Comparison of ENCODE assay signal across 1 cellular context in genomic region chr19:14614099-14614412, GRCh38.
TF ChIP-seq lines count a peak whose summit lies in the region.

No MANE protein-coding gene starts in this region.

TF ChIP-seq in GM23338, 12 proteins besides CTCF, POLR2A, EP300 and RAD21 (continued from another document):
- TF ChIP-seq REST (IDR thresholded peaks at IDR 0.05; ENCODE audit: unreplicated experiment) (no peak), STAT1 (IDR thresholded peaks at IDR 0.05; ENCODE audit: unreplicated experiment) (no peak), CREB1 (CRISPR knock-in tag; IDR thresholded peaks at IDR 0.05; ENCODE audit: low read depth) (no peak)
